Comparison of ENCODE assay signal across 16 cellular contexts in genomic region chr20:54068495-54068894, GRCh38. TPM values are rescaled to one million over a fixed set of nuclear protein-coding genes. Genes with fewer than 3 reads are reported as not detected.
DNase-seq lines count a peak whose midpoint lies in the region; ATAC-seq, FAIRE-seq and TF ChIP-seq lines count a peak whose summit lies in the region.
"Had no signal": no experiment of that assay in that cellular context is flagged by ENCODE, and none has a peak within 500 bp of the region (broad histone marks: within the 10 kb centered on the region; RNA-seq: fewer than 3 reads in every experiment).

No MANE protein-coding gene starts in this region.

- H3K9ac ChIP-seq in HUES6 (ENCODE audit: low read length), result peak overlapping the region; percentile 14
- H3K9ac ChIP-seq in colonic mucosa (ENCODE audit: low read depth in 2 of 2, low read length in 2 of 2), result peak overlapping the region; percentile 32 to 64

- H3K27ac ChIP-seq in HUES6 (ENCODE audit: low read depth, low read length) (no peak overlapping the region), colonic mucosa (peak overlapping the region; percentile 90), pancreas (peak overlapping the region in 3 of 4 donors; percentile 70 to 76 (median 74))
- H3K27ac ChIP-seq: SK-N-MC had no signal

- ATAC-seq in pancreas (no peak), omental fat pad (ENCODE audit: low FRiP score) (no peak)
- ATAC-seq: CD8-positive, alpha-beta T cell had no signal

- peaks cover 49% of the 10 kb centered on the region for H3K4me1 Mint-ChIP-seq in Calu3 (ENCODE audit: low read depth, unreplicated experiment)

- CTCF ChIA-PET in Calu3 (lab: Charles Lee), result interaction anchor here (0.8 to 1.3 kb wide), 4 partner anchors 35 to 153 kb away, joined by 3 to 5 read pairs (median 4); no protein-coding TSS in a partner anchor

- FAIRE-seq in pancreas (lab: Jason Lieb, UNC) (no peak), HTR-8/SVneo (lab: Jason Lieb, UNC) (no peak)
- FAIRE-seq: H54 had no signal

- H3K9me3 Mint-ChIP-seq in Calu3 (ENCODE audit: low read depth, unreplicated experiment), result no peaks in the 10 kb centered on the region
- H3K9me3 Mint-ChIP-seq: CD8-positive, alpha-beta T cell had no signal

- peak overlapping the region; percentile 44 for H3K4me3 Mint-ChIP-seq in Calu3 (ENCODE audit: low read depth, unreplicated experiment)
- H3K4me3 Mint-ChIP-seq: B cell; CD8-positive, alpha-beta T cell had no signal

- H3K4me1 ChIP-seq in HUES6 (ENCODE audit: control insufficient read depth, insufficient read depth, low read length), result peaks cover 38% of the 10 kb centered on the region
- peaks cover 6% of the 10 kb centered on the region for H3K4me1 ChIP-seq in colonic mucosa
- peaks cover 0 to 20% (median 6%) of the 10 kb centered on the region in 3 donors for H3K4me1 ChIP-seq in pancreas

- H3K27me3 Mint-ChIP-seq in Calu3 (ENCODE audit: unreplicated experiment), result no peaks in the 10 kb centered on the region
- H3K27me3 Mint-ChIP-seq: B cell had no signal

- peak overlapping the region; percentile 80 for H3K27ac Mint-ChIP-seq in Calu3 (ENCODE audit: unreplicated experiment)
- H3K27ac Mint-ChIP-seq: B cell; CD8-positive, alpha-beta T cell had no signal

- TF ChIP-seq CTCF in Calu3 (IDR thresholded peaks at IDR 0.05; ENCODE audit: unreplicated experiment), result no peak
- no peak for TF ChIP-seq CTCF in colonic mucosa (IDR thresholded peaks at IDR 0.05)
- TF ChIP-seq CTCF in pancreas (IDR thresholded peaks at IDR 0.05), result no peak
- no peak for TF ChIP-seq CTCF in omental fat pad (IDR thresholded peaks at IDR 0.05)

- 70 to 97% methylated on average over 5 of the region's 5 CpGs for WGBS in pancreas, 2 donors

- intact Hi-C loops in Calu3 (cut with micrococcal nuclease; ENCODE audit: unreplicated experiment) (loop anchor here (5.0 to 10.0 kb wide), 4 partner anchors 194 to 654 kb away; no protein-coding TSS in a partner anchor), colonic mucosa (cut with DNase I) (no loop called here), pancreas (cut with DNase I) (no loop called here)

- DNase-seq in Calu3 (no peak), colonic mucosa (no peak), pancreas (no peak), HTR-8/SVneo (ENCODE audit: insufficient read length, low spot score) (no peak), NCI-H345 treated with DMSO at 0.1 percent for 48 hours (lab: John Stamatoyannopoulos, UW; ENCODE audit: unreplicated experiment) (no peak), NCI-H1048 (lab: John Stamatoyannopoulos, UW) (no peak), omental fat pad (ENCODE audit: low spot score) (no peak)
- DNase-seq: CD8-positive, alpha-beta T cell; NCI-H2227 treated with DMSO at 0.1 percent for 48 hours; NCI-H526; OCI-M1 had no signal

- no TSS peak for BruUV-seq in Calu3 (replicated peaks; lab: Mats Ljungman, UMichigan)

- no peaks in the 10 kb centered on the region for H3K27me3 ChIP-seq in HUES6 (ENCODE audit: control insufficient read depth, insufficient read depth, low read length)
- no peaks in the 10 kb centered on the region for H3K27me3 ChIP-seq in colonic mucosa
- no peaks in the 10 kb centered on the region for H3K27me3 ChIP-seq in pancreas

- no peaks in the 10 kb centered on the region for H3K36me3 ChIP-seq in HUES6 (ENCODE audit: control insufficient read depth, insufficient read depth, low read length)
- no peaks in the 10 kb centered on the region for H3K36me3 ChIP-seq in colonic mucosa
- no peaks in the 10 kb centered on the region for H3K36me3 ChIP-seq in pancreas

- H3K9me3 ChIP-seq in HUES6 (ENCODE audit: control insufficient read depth, insufficient read depth, low read depth, low read length), result no peaks in the 10 kb centered on the region
- no peaks in the 10 kb centered on the region for H3K9me3 ChIP-seq in colonic mucosa
- no peaks in the 10 kb centered on the region for H3K9me3 ChIP-seq in pancreas

- H3K36me3 Mint-ChIP-seq in Calu3 (ENCODE audit: insufficient read depth, unreplicated experiment), result peaks cover 24% of the 10 kb centered on the region
- H3K36me3 Mint-ChIP-seq: CD8-positive, alpha-beta T cell had no signal

- H3K4me3 ChIP-seq in HUES6 (ENCODE audit: low read depth, low read length) (no peak overlapping the region), colonic mucosa (peak overlapping the region; percentile 32), pancreas (no peak overlapping the region)
- H3K4me3 ChIP-seq: SK-N-MC had no signal

RNA-seq across cellular contexts. Expression of gene BCAS1, which starts 1.9 kb away (rescaled TPM):
- total RNA-seq in Calu3 (2022) (11.1 and 16.9 TPM in 2 replicates), colonic mucosa (100 to 1,000 TPM in 1 of 2 donors, 10 to 100 TPM in 1; 67.9 to 154 TPM), pancreas (under 1 TPM; 0.20 to 0.85 (median 0.68) TPM), omental fat pad (1 to 10 TPM in 1 of 4 donors, under 1 TPM in 2, not detected in 1; 0.50 to 2.2 (median 0.56) TPM)
- polyA plus RNA-seq in pancreas, result under 1 TPM; 0.34 to 0.70 TPM
- total RNA-seq: CD8-positive, alpha-beta T cell; Daoy had no signal
